In the genomic region with DNA sequence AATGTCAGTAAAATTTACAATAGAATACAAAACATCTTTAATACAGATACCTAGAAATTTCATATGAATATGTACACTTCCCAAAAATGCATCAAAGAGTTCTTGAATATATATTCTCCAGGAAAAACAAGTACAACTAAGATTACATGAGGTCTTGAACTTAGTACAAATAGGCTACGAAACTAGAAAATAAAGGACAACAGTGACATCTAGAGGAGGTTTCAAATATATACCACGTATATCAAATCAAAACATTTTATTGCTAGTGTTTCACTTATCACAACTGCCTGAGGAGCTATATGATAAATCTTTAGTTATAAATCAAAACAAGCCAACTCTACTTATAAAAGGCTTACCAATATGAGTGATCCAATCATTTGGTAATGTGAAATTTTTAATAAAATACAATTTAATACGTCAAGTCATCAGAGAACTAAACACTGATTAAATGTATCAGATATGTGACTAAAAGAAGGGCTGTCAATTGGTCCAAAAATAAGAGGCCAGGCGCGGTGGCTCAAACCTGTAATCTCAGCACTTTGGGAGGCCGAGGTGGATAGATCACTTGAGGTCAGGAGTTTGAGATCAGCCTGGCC, we compare ENCODE assay signal across 8 cellular contexts. TPM values are rescaled to one million over a fixed set of nuclear protein-coding genes. Genes with fewer than 3 reads are reported as not detected.
A peak's percentile ranks its signal among the peaks of the same experiment; 100 is the strongest.
DNase-seq lines count a peak whose midpoint lies in the region; ATAC-seq, FAIRE-seq and TF ChIP-seq lines count a peak whose summit lies in the region.

No MANE protein-coding gene starts in this region.

- H3K36me3 Mint-ChIP-seq in neural crest cell (ENCODE audit: low read depth), result peaks cover 8% of the 10 kb centered on the region

- peaks cover 5% of the 10 kb centered on the region for H3K36me3 ChIP-seq in OCI-LY3 (replicated peaks; ENCODE audit: low read depth, low read length)
- H3K36me3 ChIP-seq in endothelial cell of umbilical vein (ENCODE audit: control insufficient read depth in 2 of 2, extremely low read depth in 1 of 2, insufficient read depth in 2 of 2, low read length in 2 of 2), result no peaks in the 10 kb centered on the region

- peak; percentile 95 for FAIRE-seq in D721Med (lab: Jason Lieb, UNC)
- peak; percentile 38 for FAIRE-seq in endothelial cell of umbilical vein (lab: Jason Lieb, UNC)

- peak; percentile 64 for ATAC-seq in GM19467 (IDR thresholded peaks at IDR 0.05; ENCODE audit: unreplicated experiment)
- ATAC-seq in HG02840 (IDR thresholded peaks at IDR 0.05; ENCODE audit: low FRiP score, unreplicated experiment), result no peak

- H3K27me3 ChIP-seq in OCI-LY3 (ENCODE audit: low read depth, low read length) (no peaks in the 10 kb centered on the region), endothelial cell of umbilical vein (ENCODE audit: control insufficient read depth in 2 of 2, insufficient read depth in 2 of 2, low read length in 2 of 2) (no peaks in the 10 kb centered on the region)

- POLR2A ChIA-PET in endothelial cell of umbilical vein (lab: Charles Lee), result interaction anchor here (1.1 kb wide), 1 partner anchor 37 kb away, joined by 4 read pairs; the partner anchor contains the start of genes ABCE1 and ANAPC10

- peak overlapping the region; percentile 4 for H3K4me3 Mint-ChIP-seq in neural crest cell

- H3K9me3 ChIP-seq in OCI-LY3 (ENCODE audit: insufficient read depth, low read length), result no peaks in the 10 kb centered on the region
- H3K9me3 ChIP-seq in endothelial cell of umbilical vein (replicated peaks; ENCODE audit: control insufficient read depth, insufficient read depth, low read length), result no peaks in the 10 kb centered on the region

- H3K4me3 ChIP-seq in OCI-LY3 (ENCODE audit: low read length), result no peak overlapping the region
- no peak overlapping the region for H3K4me3 ChIP-seq in endothelial cell of umbilical vein (replicated peaks in 1 of 3; ENCODE audit: insufficient read depth in 1 of 3, low read depth in 1 of 3, low read length in 3 of 3)

- CTCF ChIA-PET in endothelial cell of umbilical vein (lab: Charles Lee), result interaction anchor here (0.6 to 2.8 kb wide), 30 partner anchors 8 to 1286 kb away, joined by 3 to 23 read pairs (median 4); partner anchors contain the start of genes ABCE1, ANAPC10 and ZNF827

- H3K4me1 Mint-ChIP-seq in neural crest cell, result peaks cover 30% of the 10 kb centered on the region

- DNase-seq in D721Med (ENCODE audit: insufficient read length, low spot score) (no peak), HuH-7 (ENCODE audit: low spot score) (peak; percentile 12), endothelial cell of umbilical vein (ENCODE audit: low read depth, low spot score) (peak; percentile 73), neural crest cell (ENCODE audit: low read depth, low spot score) (no peak), cerebellar nuclear complex (lab: John Stamatoyannopoulos, UW) (no peak)

- H3K4me2 ChIP-seq in OCI-LY3 (ENCODE audit: low read length) (no peak overlapping the region), endothelial cell of umbilical vein (ENCODE audit: insufficient read depth, low read length) (no peak overlapping the region)

- dilution Hi-C loops in endothelial cell of umbilical vein (cut with MboI; ENCODE audit: extremely low pct_ligation_motif_present, low sequenced_read_pairs), result no loop called here

- H3K4me1 ChIP-seq in OCI-LY3 (ENCODE audit: low read length) (no peaks in the 10 kb centered on the region), endothelial cell of umbilical vein (ENCODE audit: control insufficient read depth, extremely low read depth, insufficient read depth, low read length) (peaks cover 6% of the 10 kb centered on the region)

- TF ChIP-seq CTCF in D721Med (IDR thresholded peaks at IDR 0.05; ENCODE audit: insufficient read depth, missing control alignments), result peak; percentile 56
- peak; percentile 78 for TF ChIP-seq CTCF in OCI-LY3 (IDR thresholded peaks at IDR 0.05; ENCODE audit: low read depth, low read length)
- TF ChIP-seq CTCF in endothelial cell of umbilical vein (IDR thresholded peaks at IDR 0.05; ENCODE audit: extremely low read depth in 1 of 2, insufficient read depth in 1 of 2, low read depth in 1 of 2, low read length in 2 of 2), result peak in 1 of 2 donors; percentile 13
- TF ChIP-seq CTCF in neural crest cell (conservative IDR thresholded peaks at IDR 0.05), result peak; percentile 78

- no peaks in the 10 kb centered on the region for H3K9me1 ChIP-seq in endothelial cell of umbilical vein (replicated peaks; ENCODE audit: control insufficient read depth, extremely low read depth, insufficient read depth, low read length)

- no peaks in the 10 kb centered on the region for H4K20me1 ChIP-seq in OCI-LY3 (ENCODE audit: insufficient read depth, low read length)
- no peaks in the 10 kb centered on the region for H4K20me1 ChIP-seq in endothelial cell of umbilical vein (replicated peaks; ENCODE audit: control insufficient read depth, extremely low read depth, insufficient read depth, low read length)

- H3K9me3 Mint-ChIP-seq in neural crest cell, result peaks cover 3% of the 10 kb centered on the region

- no peaks in the 10 kb centered on the region for H3K27me3 Mint-ChIP-seq in neural crest cell (ENCODE audit: low read depth)

- H3K27ac ChIP-seq in OCI-LY3 (ENCODE audit: low read length), result no peak overlapping the region
- H3K27ac ChIP-seq in endothelial cell of umbilical vein (ENCODE audit: insufficient read depth, low read depth, low read length), result no peak overlapping the region

- H3K27ac Mint-ChIP-seq in neural crest cell (ENCODE audit: unreplicated experiment), result no peak overlapping the region

- TF ChIP-seq POLR2A in endothelial cell of umbilical vein (IDR thresholded peaks at IDR 0.05; ENCODE audit: low read depth, low read length), result no peak

- H3K79me2 ChIP-seq in OCI-LY3 (ENCODE audit: low read length) (0 out of 2 replicates have a peak, but pooled peaks cover 5% of the 10 kb centered on the region), endothelial cell of umbilical vein (ENCODE audit: control insufficient read depth, insufficient read depth, low read length) (peaks cover 3% of the 10 kb centered on the region)

- H3K9ac ChIP-seq in OCI-LY3 (ENCODE audit: low read length) (no peak overlapping the region), endothelial cell of umbilical vein (replicated peaks; ENCODE audit: extremely low read depth, insufficient read depth, low read length) (no peak overlapping the region)

- no TSS peak for BruUV-seq in endothelial cell of umbilical vein (replicated peaks; lab: Mats Ljungman, UMichigan)

- intact Hi-C loops in endothelial cell of umbilical vein (cut with micrococcal nuclease), result loop anchor here (1.0 to 10.0 kb wide), 5 partner anchors 309 to 887 kb away; partner anchors contain the start of gene HHIP

- H2AFZ ChIP-seq in OCI-LY3 (ENCODE audit: low read depth, low read length) (no peak overlapping the region), endothelial cell of umbilical vein (ENCODE audit: low read depth, low read length) (no peak overlapping the region)

TF ChIP-seq in endothelial cell of umbilical vein, 7 proteins besides CTCF, POLR2A, EP300 and RAD21:
- no peak for TF ChIP-seq EZH2 (IDR thresholded peaks at IDR 0.05; ENCODE audit: borderline replicate concordance, low read depth, low read length, severe bottlenecking)
- TF ChIP-seq FOS (IDR thresholded peaks at IDR 0.05; ENCODE audit: borderline replicate concordance, insufficient read depth, low read length), result no peak
- no peak for TF ChIP-seq GATA2 (IDR thresholded peaks at IDR 0.05; ENCODE audit: insufficient read depth, insufficient read length, low read depth, low read length)
- TF ChIP-seq POLR2AphosphoS5 (IDR thresholded peaks at IDR 0.05; ENCODE audit: insufficient read depth, low read depth, low read length), result no peak
- TF ChIP-seq MAX (IDR thresholded peaks at IDR 0.05; ENCODE audit: insufficient read depth, insufficient read length), result no peak
- TF ChIP-seq MYC (IDR thresholded peaks at IDR 0.05; ENCODE audit: low read depth, low read length), result no peak
- no peak for TF ChIP-seq JUN (IDR thresholded peaks at IDR 0.05; ENCODE audit: borderline replicate concordance, insufficient read depth, insufficient read length, low read depth)

RNA-seq across cellular contexts. Expression of gene ANAPC10, which starts 36.6 kb away (rescaled TPM):
- total RNA-seq in endothelial cell of umbilical vein (21.4 and 24.0 TPM in 2 replicates), neural crest cell (19.4 and 22.6 TPM in 2 replicates)
- 11.9 and 15.7 TPM in 2 replicates for polyA plus RNA-seq in endothelial cell of umbilical vein
- 21.7 and 23.9 TPM in 2 replicates for polyA plus RNA-seq in endothelial cell of umbilical vein (2011; cell fraction: cytosol; rRNA removed)
- polyA plus RNA-seq in endothelial cell of umbilical vein (2011; cell fraction: nucleus; rRNA removed), result 19.9 and 20.6 TPM in 2 replicates
- 13.9 and 20.8 TPM in 2 replicates for polyA plus RNA-seq in endothelial cell of umbilical vein (2012)
- 16.2 and 18.7 TPM in 2 replicates for polyA minus RNA-seq in endothelial cell of umbilical vein
- polyA minus RNA-seq in endothelial cell of umbilical vein (2011; cell fraction: cytosol; rRNA and poly(A)+ RNA removed), result 7.7 TPM
- 44.6 and 53.9 TPM in 2 replicates for polyA minus RNA-seq in endothelial cell of umbilical vein (2011; cell fraction: nucleus; rRNA and poly(A)+ RNA removed)

RNA-seq across cellular contexts. Expression of gene ABCE1, which starts 36.7 kb away (rescaled TPM):
- 107 and 114 TPM in 2 replicates for total RNA-seq in endothelial cell of umbilical vein
- 32.3 and 38.4 TPM in 2 replicates for polyA plus RNA-seq in endothelial cell of umbilical vein
- polyA plus RNA-seq in endothelial cell of umbilical vein (2011; cell fraction: cytosol; rRNA removed), result 75.8 and 87.0 TPM in 2 replicates
- 106 and 121 TPM in 2 replicates for polyA plus RNA-seq in endothelial cell of umbilical vein (2011; cell fraction: nucleus; rRNA removed)
- 87.0 and 110 TPM in 2 replicates for polyA plus RNA-seq in endothelial cell of umbilical vein (2012)
- 78.9 and 107 TPM in 2 replicates for polyA minus RNA-seq in endothelial cell of umbilical vein
- polyA minus RNA-seq in endothelial cell of umbilical vein (2011; cell fraction: cytosol; rRNA and poly(A)+ RNA removed), result 21.8 TPM
- polyA minus RNA-seq in endothelial cell of umbilical vein (2011; cell fraction: nucleus; rRNA and poly(A)+ RNA removed), result 41.6 and 80.4 TPM in 2 replicates
- 88.6 and 105 TPM in 2 replicates for total RNA-seq in neural crest cell

Comparison
In these comparisons a context has a peak if more than half of its experiments do, and no peak if none do; other contexts are left out.
1. DNase-seq: peak in HuH-7 (single experiment) and endothelial cell of umbilical vein (single experiment); none in D721Med (single experiment), neural crest cell (single experiment) and cerebellar nuclear complex (0 of 2).